ENCODE assay signal across 9 cellular contexts in the genomic region with DNA sequence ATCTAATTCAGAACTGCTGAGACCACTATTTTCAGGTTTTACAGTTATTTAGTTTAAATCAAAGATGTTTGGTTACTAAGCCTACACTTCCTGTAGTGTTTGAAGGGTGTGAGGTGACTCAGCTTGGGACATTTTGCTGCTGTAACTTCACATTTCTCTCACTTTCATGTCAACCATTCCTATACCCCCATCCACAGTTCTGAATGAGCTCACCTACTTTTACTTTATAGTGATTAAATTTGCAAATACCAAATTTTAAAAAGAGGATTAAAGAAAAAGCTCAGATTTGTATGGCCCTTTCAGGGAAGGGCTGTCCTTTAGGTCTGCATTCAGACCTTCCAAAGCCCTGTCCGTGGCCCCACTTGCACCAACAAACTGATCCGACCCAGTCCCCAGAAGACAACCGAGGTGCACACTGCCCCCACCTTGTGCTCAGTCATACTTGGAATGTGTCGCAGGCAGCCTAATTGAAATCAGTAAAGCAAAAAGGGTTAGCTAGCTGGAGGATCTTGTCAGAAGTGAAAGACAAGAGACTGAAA.
DNase-seq lines count a peak whose midpoint lies in the region; ATAC-seq, FAIRE-seq and TF ChIP-seq lines count a peak whose summit lies in the region.
"Had no signal": no experiment of that assay in that cellular context is flagged by ENCODE, and none has a peak within 500 bp of the region (broad histone marks: within the 10 kb centered on the region; RNA-seq: fewer than 3 reads in every experiment).

No MANE protein-coding gene starts in this region.

- peak; percentile 47 for DNase-seq in activated naive CD4-positive, alpha-beta T cell treated with Interleukin-2 at 50 U/mL for 16 hours
- DNase-seq in activated naive CD4-positive, alpha-beta T cell (lab: John Stamatoyannopoulos, UW), result no peak
- DNase-seq in activated CD4-positive, alpha-beta T cell treated with anti-CD3 and anti-CD28 coated beads, Interleukin-2, amount 10 ng/mL, durations not matched to agents 7 days and 5 days, result no peak
- DNase-seq in mesothelial cell of epicardium (ENCODE audit: low spot score in 2 of 2, unreplicated experiment in 2 of 2), result no peak
- no peak for DNase-seq in pancreas
- no peak for DNase-seq in MCF 10A (ENCODE audit: unreplicated experiment)
- DNase-seq in stomach, result no peak

- no peaks in the 10 kb centered on the region for H3K36me3 Mint-ChIP-seq in activated CD4-positive, alpha-beta T cell treated with anti-CD3 and anti-CD28 coated beads, Interleukin-2, amount 10 ng/mL, durations not matched to agents 7 days and 5 days (ENCODE audit: low read depth)
- H3K36me3 Mint-ChIP-seq in mesothelial cell of epicardium (no peaks in the 10 kb centered on the region), MCF 10A (ENCODE audit: insufficient read depth, unreplicated experiment) (no peaks in the 10 kb centered on the region)

- intact Hi-C loops in pancreas (cut with DNase I) (no loop called here), MCF 10A (cut with micrococcal nuclease) (no loop called here), stomach (cut with DNase I; ENCODE audit: low total_unique reads) (no loop called here)

- POLR2A ChIA-PET in activated CD4-positive, alpha-beta T cell treated with anti-CD3 and anti-CD28 coated beads, Interleukin-2, amount 10 ng/mL, durations not matched to agents 7 days and 5 days (lab: Charles Lee), result interaction anchor here (0.6 kb wide), 1 partner anchor 36 kb away, joined by 7 read pairs; no protein-coding TSS in a partner anchor
- POLR2A ChIA-PET in MCF 10A (lab: Yijun Ruan, JAX), result interaction anchor here (0.7 to 0.9 kb wide), 2 partner anchors 35 to 378 kb away, joined by 3 to 5 read pairs; no protein-coding TSS in a partner anchor

- H3K4me1 Mint-ChIP-seq in activated CD4-positive, alpha-beta T cell treated with anti-CD3 and anti-CD28 coated beads, Interleukin-2, amount 10 ng/mL, durations not matched to agents 7 days and 5 days, result peaks cover 16% of the 10 kb centered on the region
- peaks cover 15% of the 10 kb centered on the region for H3K4me1 Mint-ChIP-seq in mesothelial cell of epicardium
- H3K4me1 Mint-ChIP-seq in MCF 10A (ENCODE audit: insufficient read depth, unreplicated experiment), result peaks cover 7% of the 10 kb centered on the region

- WGBS in pancreas, 2 donors, result 79 to 82% methylated on average over 4 of the region's 4 CpGs
- 65 to 78% (median 73%) methylated on average over 4 of the region's 4 CpGs for WGBS in stomach, 5 donors

- FAIRE-seq in pancreas (lab: Jason Lieb, UNC), result no peak

- no TSS peak for BruUV-seq in MCF 10A (replicated peaks; lab: Mats Ljungman, UMichigan)

- peaks cover 4% of the 10 kb centered on the region for H3K27me3 Mint-ChIP-seq in activated CD4-positive, alpha-beta T cell treated with anti-CD3 and anti-CD28 coated beads, Interleukin-2, amount 10 ng/mL, durations not matched to agents 7 days and 5 days
- no peaks in the 10 kb centered on the region for H3K27me3 Mint-ChIP-seq in mesothelial cell of epicardium (ENCODE audit: low read depth)
- no peaks in the 10 kb centered on the region for H3K27me3 Mint-ChIP-seq in MCF 10A (ENCODE audit: insufficient read depth, unreplicated experiment)

- peak overlapping the region; percentile 62 for H3K27ac Mint-ChIP-seq in activated CD4-positive, alpha-beta T cell treated with anti-CD3 and anti-CD28 coated beads, Interleukin-2, amount 10 ng/mL, durations not matched to agents 7 days and 5 days
- peak overlapping the region; percentile 22 for H3K27ac Mint-ChIP-seq in mesothelial cell of epicardium
- H3K27ac Mint-ChIP-seq in MCF 10A (ENCODE audit: low read depth, unreplicated experiment), result no peak overlapping the region

- H3K27me3 ChIP-seq in pancreas (no peaks in the 10 kb centered on the region), stomach (no peaks in the 10 kb centered on the region)

- H3K9me3 Mint-ChIP-seq in activated CD4-positive, alpha-beta T cell treated with anti-CD3 and anti-CD28 coated beads, Interleukin-2, amount 10 ng/mL, durations not matched to agents 7 days and 5 days, result peaks cover 3% of the 10 kb centered on the region
- H3K9me3 Mint-ChIP-seq in mesothelial cell of epicardium (no peaks in the 10 kb centered on the region), MCF 10A (ENCODE audit: unreplicated experiment) (no peaks in the 10 kb centered on the region)

- TF ChIP-seq CTCF in mesothelial cell of epicardium (IDR thresholded peaks at IDR 0.05; ENCODE audit: unreplicated experiment), result no peak
- no peak for TF ChIP-seq CTCF in pancreas (IDR thresholded peaks at IDR 0.05)
- TF ChIP-seq CTCF in MCF 10A (IDR thresholded peaks at IDR 0.05; ENCODE audit: unreplicated experiment), result no peak
- no peak for TF ChIP-seq CTCF in stomach (IDR thresholded peaks at IDR 0.05)

- H3K4me3 Mint-ChIP-seq in activated CD4-positive, alpha-beta T cell treated with anti-CD3 and anti-CD28 coated beads, Interleukin-2, amount 10 ng/mL, durations not matched to agents 7 days and 5 days, result peak overlapping the region; percentile 4
- no peak overlapping the region for H3K4me3 Mint-ChIP-seq in mesothelial cell of epicardium
- H3K4me3 Mint-ChIP-seq in MCF 10A (ENCODE audit: unreplicated experiment), result no peak overlapping the region

- no peaks in the 10 kb centered on the region for H3K9me3 ChIP-seq in pancreas
- no peaks in the 10 kb centered on the region for H3K9me3 ChIP-seq in stomach
- H3K9me3 ChIP-seq: BLaER1 treated with 17β-estradiol and CSF1 and Interleukin-3, amounts not matched to agents 10 nM and 100 nM had no signal

- H3K4me1 ChIP-seq in pancreas (no peaks in the 10 kb centered on the region), stomach (peaks cover 3 to 10% (median 6%) of the 10 kb centered on the region in 4 donors)

- no peak overlapping the region for H3K27ac ChIP-seq in pancreas
- H3K27ac ChIP-seq in stomach, result peak overlapping the region in 1 of 5 donors; percentile 10

- TF ChIP-seq POLR2A in stomach (IDR thresholded peaks at IDR 0.05), result no peak

- H3K36me3 ChIP-seq in pancreas (no peaks in the 10 kb centered on the region), stomach (no peaks in the 10 kb centered on the region)
- H3K36me3 ChIP-seq: BLaER1 treated with 17β-estradiol and CSF1 and Interleukin-3, amounts not matched to agents 10 nM and 100 nM had no signal

- CTCF ChIA-PET in activated CD4-positive, alpha-beta T cell treated with anti-CD3 and anti-CD28 coated beads, Interleukin-2, amount 10 ng/mL, durations not matched to agents 7 days and 5 days (lab: Charles Lee), result no interaction called here
- CTCF ChIA-PET in MCF 10A (lab: Yijun Ruan, JAX), result interaction anchor here (1.3 kb wide), 1 partner anchor 156 kb away, joined by 3 read pairs; no protein-coding TSS in a partner anchor

- ATAC-seq in HG03045 (IDR thresholded peaks at IDR 0.05; ENCODE audit: unreplicated experiment) (peak; percentile 76), pancreas (no peak)

- TF ChIP-seq EP300 in stomach (IDR thresholded peaks at IDR 0.05), result no peak

- H3K4me3 ChIP-seq in pancreas, result no peak overlapping the region
- no peak overlapping the region for H3K4me3 ChIP-seq in stomach
- H3K4me3 ChIP-seq: BLaER1 treated with 17β-estradiol and CSF1 and Interleukin-3, amounts not matched to agents 10 nM and 100 nM had no signal
